22 cellular contexts compared by ENCODE assay signal in genomic region chr13:94706101-94706853, GRCh38. TPM values are rescaled to one million over a fixed set of nuclear protein-coding genes. Genes with fewer than 3 reads are reported as not detected.
A peak's percentile ranks its signal among the peaks of the same experiment; 100 is the strongest.
DNase-seq lines count a peak whose midpoint lies in the region; ATAC-seq and TF ChIP-seq lines count a peak whose summit lies in the region.
"Had no signal": no experiment of that assay in that cellular context is flagged by ENCODE, and none has a peak within 500 bp of the region (broad histone marks: within the 10 kb centered on the region; RNA-seq: fewer than 3 reads in every experiment).

No MANE protein-coding gene starts in this region.

- peaks cover 97% of the 10 kb centered on the region for H3K27me3 Mint-ChIP-seq in T-helper 1 cell treated with Interleukin-12 subunit alpha and Interleukin-12 subunit beta and Interleukin-4 antibody, amounts not matched to agents 30 μg/mL and 1 μg/mL, for 36 hours (ENCODE audit: low read depth)
- peaks cover 97% of the 10 kb centered on the region for H3K27me3 Mint-ChIP-seq in type B pancreatic cell

- peak overlapping the region; percentile 45 for H3K27ac Mint-ChIP-seq in T-helper 1 cell treated with Interleukin-12 subunit alpha and Interleukin-12 subunit beta and Interleukin-4 antibody, amounts not matched to agents 30 μg/mL and 1 μg/mL, for 36 hours
- no peak overlapping the region for H3K27ac Mint-ChIP-seq in type B pancreatic cell
- H3K27ac Mint-ChIP-seq: activated CD4-positive, alpha-beta T cell treated with anti-CD3 and anti-CD28 coated beads for 36 hours had no signal

- peak overlapping the region; percentile 44 for H3K4me3 ChIP-seq in iPS-11a (ENCODE audit: low read depth, low read length)
- H3K4me3 ChIP-seq: colonic mucosa had no signal

- peaks cover 4% of the 10 kb centered on the region for H3K9me3 Mint-ChIP-seq in T-helper 1 cell treated with Interleukin-12 subunit alpha and Interleukin-12 subunit beta and Interleukin-4 antibody, amounts not matched to agents 30 μg/mL and 1 μg/mL, for 36 hours
- peaks cover 4% of the 10 kb centered on the region for H3K9me3 Mint-ChIP-seq in type B pancreatic cell

- DNase-seq in T-helper 1 cell = no peak
- peak; percentile 96 for DNase-seq in NCI-H748 treated with DMSO at 0.1 percent for 48 hours (lab: John Stamatoyannopoulos, UW)
- no peak for DNase-seq in type B pancreatic cell (ENCODE audit: extremely low spot score, unreplicated experiment)
- no peak for DNase-seq in cerebellar nuclear complex (lab: John Stamatoyannopoulos, UW)
- DNase-seq: ACHN; activated effector memory CD4-positive, alpha-beta T cell treated with anti-CD3 and anti-CD28 coated beads, Interleukin-2, amount 50 U/mL, for 16 hours; colonic mucosa; GOT3; MV-4-11; NCI-H2171 treated with DMSO at 0.1 percent for 48 hours; stimulated activated CD4-positive, alpha-beta T cell treated with anti-CD3 and anti-CD28 coated beads, Interleukin-15, amount 100 ng/mL, for 24 hours; stimulated activated naive B cell treated with anti-CD40 and anti-IgM and Interleukin-4, amounts not matched to agents 10 μg/mL and 1 μg/mL and 100 μg/mL, for 72 hours; tibial artery had no signal

- TF ChIP-seq CTCF in type B pancreatic cell (conservative IDR thresholded peaks at IDR 0.05) = no peak

- no peak for ATAC-seq in GM19351 (IDR thresholded peaks at IDR 0.05; ENCODE audit: unreplicated experiment)
- ATAC-seq in GM21423 (IDR thresholded peaks at IDR 0.05; ENCODE audit: unreplicated experiment) = no peak
- ATAC-seq: activated CD4-positive, alpha-beta T cell treated with anti-CD3 and anti-CD28 coated beads for 36 hours; left lobe of liver; stimulated activated naive B cell treated with anti-CD40 and anti-IgM and Interleukin-4, amounts not matched to agents 10 μg/mL and 1 μg/mL and 100 μg/mL, for 72 hours had no signal

- H3K4me1 Mint-ChIP-seq in T-helper 1 cell treated with Interleukin-12 subunit alpha and Interleukin-12 subunit beta and Interleukin-4 antibody, amounts not matched to agents 30 μg/mL and 1 μg/mL, for 36 hours (ENCODE audit: low read depth) = peaks cover 19% of the 10 kb centered on the region
- peaks cover 27% of the 10 kb centered on the region for H3K4me1 Mint-ChIP-seq in type B pancreatic cell (ENCODE audit: unreplicated experiment)

- H3K4me3 Mint-ChIP-seq in T-helper 1 cell treated with Interleukin-12 subunit alpha and Interleukin-12 subunit beta and Interleukin-4 antibody, amounts not matched to agents 30 μg/mL and 1 μg/mL, for 36 hours = no peak overlapping the region
- H3K4me3 Mint-ChIP-seq in type B pancreatic cell = peak overlapping the region; percentile 38
- H3K4me3 Mint-ChIP-seq: activated CD4-positive, alpha-beta T cell treated with anti-CD3 and anti-CD28 coated beads for 36 hours had no signal

- peaks cover 5% of the 10 kb centered on the region for H3K36me3 Mint-ChIP-seq in T-helper 1 cell treated with Interleukin-12 subunit alpha and Interleukin-12 subunit beta and Interleukin-4 antibody, amounts not matched to agents 30 μg/mL and 1 μg/mL, for 36 hours (ENCODE audit: low read depth)
- H3K36me3 Mint-ChIP-seq in type B pancreatic cell = no peaks in the 10 kb centered on the region

RNA-seq across cellular contexts. Expression of gene SOX21, which starts 6.1 kb away (rescaled TPM):
- total RNA-seq in type B pancreatic cell (ENCODE audit: low replicate concordance) = 9.6 and 11.4 TPM in 2 replicates
- total RNA-seq: activated CD4-positive, alpha-beta T cell treated with anti-CD3 and anti-CD28 coated beads for 36 hours; ascending aorta; colonic mucosa; left lobe of liver; right atrium auricular region; RPMI7951 had no signal
